ENCODE assay signal across 14 cellular contexts in genomic region chr2:120105360-120105759, GRCh38.
DNase-seq lines count a peak whose midpoint lies in the region; ATAC-seq and TF ChIP-seq lines count a peak whose summit lies in the region.
"Had no signal": no experiment of that assay in that cellular context is flagged by ENCODE, and none has a peak within 500 bp of the region (broad histone marks: within the 10 kb centered on the region; RNA-seq: fewer than 3 reads in every experiment).

No MANE protein-coding gene starts in this region.

- no peak overlapping the region for H3K27ac ChIP-seq in endodermal cell (ENCODE audit: low read depth, low read length)
- no peak overlapping the region for H3K27ac ChIP-seq in PC-9
- H3K27ac ChIP-seq: testis had no signal

- H3K4me1 Mint-ChIP-seq in endodermal cell = peaks cover 16% of the 10 kb centered on the region

- peaks cover 25% of the 10 kb centered on the region for H3K36me3 Mint-ChIP-seq in endodermal cell (ENCODE audit: low read depth)

- POLR2A ChIA-PET in PC-9 (lab: Charles Lee; ENCODE audit: unreplicated experiment) = no interaction called here

- H3K27me3 ChIP-seq in endodermal cell (ENCODE audit: control insufficient read depth, insufficient read depth, low read length, poor library complexity, severe bottlenecking) = no peaks in the 10 kb centered on the region
- no peaks in the 10 kb centered on the region for H3K27me3 ChIP-seq in PC-9 (ENCODE audit: insufficient read depth, low read depth)
- H3K27me3 ChIP-seq: testis had no signal

- H3K9ac ChIP-seq in endodermal cell (ENCODE audit: extremely low read depth, low read length, poor library complexity, severe bottlenecking) = no peak overlapping the region

- no peaks in the 10 kb centered on the region for H3K9me2 ChIP-seq in PC-9 (ENCODE audit: insufficient read depth)

- CTCF ChIA-PET in PC-9 (lab: Charles Lee) = no interaction called here

- H2AFZ ChIP-seq in PC-9 = no peak overlapping the region

- H3K4me2 ChIP-seq in PC-9 = no peak overlapping the region

- ATAC-seq in GM21360 (IDR thresholded peaks at IDR 0.05; ENCODE audit: unreplicated experiment) (peak; percentile 76), HG02973 (IDR thresholded peaks at IDR 0.05; ENCODE audit: unreplicated experiment) (peak; percentile 68)
- no peak for ATAC-seq in stimulated activated naive CD8-positive, alpha-beta T cell treated with anti-CD3 and anti-CD28 coated beads, Interleukin-15, Interleukin-2, amounts not matched to agents 100 U/mL and 50 U/mL, for 24 hours
- ATAC-seq: right cardiac atrium had no signal

- TF ChIP-seq CTCF in GM12865 (IDR thresholded peaks at IDR 0.05; ENCODE audit: insufficient read depth, low read depth, low read length, missing control alignments) = no peak
- TF ChIP-seq CTCF in endodermal cell (conservative IDR thresholded peaks at IDR 0.05) = no peak
- TF ChIP-seq CTCF in PC-9 (conservative IDR thresholded peaks at IDR 0.05) = no peak

- peaks cover 7% of the 10 kb centered on the region for H3K4me1 ChIP-seq in endodermal cell (ENCODE audit: control insufficient read depth, insufficient read depth, low read length)
- H3K4me1 ChIP-seq in PC-9 (replicated peaks; ENCODE audit: insufficient read depth) = peaks cover 32% of the 10 kb centered on the region
- H3K4me1 ChIP-seq: testis had no signal

- no peaks in the 10 kb centered on the region for H3K9me3 ChIP-seq in endodermal cell (ENCODE audit: control insufficient read depth, low read length)
- no peaks in the 10 kb centered on the region for H3K9me3 ChIP-seq in PC-9 (ENCODE audit: insufficient read depth, low read depth)
- H3K9me3 ChIP-seq: testis had no signal

- H3K4me3 ChIP-seq in GM12865 (ENCODE audit: low read depth, low read length) (no peak overlapping the region), endodermal cell (ENCODE audit: low read length) (no peak overlapping the region), PC-9 (no peak overlapping the region)
- H3K4me3 ChIP-seq: testis had no signal

- H3F3A ChIP-seq in PC-9 (ENCODE audit: insufficient read depth, low read depth) = peaks cover 21% of the 10 kb centered on the region

- H3K27me3 Mint-ChIP-seq in endodermal cell (ENCODE audit: insufficient read depth) = no peaks in the 10 kb centered on the region

- BruUV-seq in PC-9 (replicated peaks; lab: Mats Ljungman, UMichigan) = no TSS peak

- intact Hi-C loops in PC-9 (cut with micrococcal nuclease; ENCODE audit: unreplicated experiment) = loop anchor here (5.0 kb wide), 1 partner anchor 348 kb away; the partner anchor contains the start of gene PTPN4

- no peak overlapping the region for H3K4me3 Mint-ChIP-seq in endodermal cell

- no peaks in the 10 kb centered on the region for H3K9me3 Mint-ChIP-seq in endodermal cell

- H3K27ac Mint-ChIP-seq in endodermal cell = no peak overlapping the region

- H3K79me2 ChIP-seq in PC-9 (ENCODE audit: low read depth) = no peaks in the 10 kb centered on the region

- H4K20me1 ChIP-seq in PC-9 (ENCODE audit: insufficient read depth) = no peaks in the 10 kb centered on the region

- 91% methylated on average over 2 of the region's 2 CpGs; no CpG with 5 or more reads in 1 of the 2 experiments for WGBS in endodermal cell (ENCODE audit: insufficient coverage in 1 of 2, insufficient read length in 1 of 2), 2 experiments

- peaks cover 61% of the 10 kb centered on the region for H3K36me3 ChIP-seq in endodermal cell (ENCODE audit: control insufficient read depth, insufficient read depth, low read length)
- H3K36me3 ChIP-seq in PC-9 (ENCODE audit: low read depth) = no peaks in the 10 kb centered on the region

- DNase-seq in GM12865 (ENCODE audit: low read depth) (peak; percentile 55), NCI-H82 (lab: John Stamatoyannopoulos, UW) (peak; percentile 57), Ammon's horn (ENCODE audit: low spot score) (no peak), endodermal cell (no peak), PC-9 (no peak)
- DNase-seq in stimulated activated naive CD8-positive, alpha-beta T cell treated with anti-CD3 and anti-CD28 coated beads, Interleukin-15, Interleukin-2, amounts not matched to agents 100 U/mL and 50 U/mL, for 24 hours = no peak
- DNase-seq: activated naive CD4-positive, alpha-beta T cell treated with anti-CD3 and anti-CD28 coated beads, Interleukin-2, amount 50 U/mL, for 16 hours; islet precursor cell; NCI-H1417; right cardiac atrium; SW 1271; testis had no signal

Comparison
In these comparisons a context has a peak if more than half of its experiments do, and no peak if none do; other contexts are left out.
1. DNase-seq: peak in GM12865 (single experiment) and NCI-H82 (single experiment); none in Ammon's horn (single experiment), stimulated activated naive CD8-positive, alpha-beta T cell treated with anti-CD3 and anti-CD28 coated beads, Interleukin-15, Interleukin-2, amounts not matched to agents 100 U/mL and 50 U/mL, for 24 hours (single experiment), endodermal cell (single experiment) and PC-9 (0 of 2).